ENCODE assay signal across 8 cellular contexts in genomic region chr19:18251587-18252369, GRCh38. TPM values are rescaled to one million over a fixed set of nuclear protein-coding genes. Genes with fewer than 3 reads are reported as not detected.
DNase-seq lines count a peak whose midpoint lies in the region; ATAC-seq and TF ChIP-seq lines count a peak whose summit lies in the region.

No MANE protein-coding gene starts in this region.

- H3K9ac ChIP-seq in mesendoderm (ENCODE audit: low read length): no peak overlapping the region

- ATAC-seq in GM18870 (IDR thresholded peaks at IDR 0.05; ENCODE audit: unreplicated experiment): no peak

- no peak overlapping the region for H4K8ac ChIP-seq in mesendoderm (ENCODE audit: low read depth, low read length)

- H3K56ac ChIP-seq in mesendoderm (ENCODE audit: low read length): no peak overlapping the region

- no peak overlapping the region for H3K18ac ChIP-seq in mesendoderm (ENCODE audit: low read length)

- no peak overlapping the region for H2BK15ac ChIP-seq in mesendoderm (replicated peaks; ENCODE audit: low read depth)

- H3K27ac ChIP-seq in mesendoderm (ENCODE audit: low read depth, low read length): no peak overlapping the region

- H2BK5ac ChIP-seq in mesendoderm (ENCODE audit: low read length): no peak overlapping the region

- no peak overlapping the region for H3K23ac ChIP-seq in mesendoderm (ENCODE audit: low read length)

- H3K36me3 ChIP-seq in H7 (replicated peaks; ENCODE audit: control insufficient read depth, insufficient read depth, low read length): no peaks in the 10 kb centered on the region
- H3K36me3 ChIP-seq in mesendoderm (ENCODE audit: control insufficient read depth, insufficient read depth, low read length): no peaks in the 10 kb centered on the region

- H3K4me1 ChIP-seq in mesendoderm (ENCODE audit: control insufficient read depth, low read depth, low read length): no peaks in the 10 kb centered on the region

- H2BK120ac ChIP-seq in mesendoderm (ENCODE audit: low read depth, low read length): no peak overlapping the region

- H3K79me2 ChIP-seq in mesendoderm (ENCODE audit: control insufficient read depth, insufficient read depth, low read length): no peaks in the 10 kb centered on the region

- H3K4me2 ChIP-seq in mesendoderm (ENCODE audit: low read length): no peak overlapping the region

- H3K79me1 ChIP-seq in mesendoderm (ENCODE audit: low read length): no peaks in the 10 kb centered on the region

- no peak overlapping the region for H3K4me3 ChIP-seq in AG10803 (ENCODE audit: low read length)
- no peak overlapping the region for H3K4me3 ChIP-seq in H7 (ENCODE audit: insufficient read depth, low read depth, low read length)
- H3K4me3 ChIP-seq in mesendoderm (ENCODE audit: low read length): no peak overlapping the region

- no peak overlapping the region for H2AK5ac ChIP-seq in mesendoderm (ENCODE audit: low read length)

- TF ChIP-seq CTCF in AG10803 (conservative IDR thresholded peaks at IDR 0.05; ENCODE audit: low read length): peak; percentile 94

- H4K5ac ChIP-seq in mesendoderm (ENCODE audit: low read length): no peak overlapping the region

- H3K27me3 ChIP-seq in H7 (ENCODE audit: control insufficient read depth, insufficient read depth, low read length) (peaks cover 5% of the 10 kb centered on the region), mesendoderm (ENCODE audit: insufficient read depth, low read length, poor library complexity) (no peaks in the 10 kb centered on the region)

- DNase-seq in AG10803 (ENCODE audit: low read depth) (peak; percentile 52), H7 (peak; percentile 94), NCI-H748 (lab: John Stamatoyannopoulos, UW; ENCODE audit: unreplicated experiment) (peak; percentile 53), mesendoderm (peak; percentile 81)
- DNase-seq in activated CD4-positive, alpha-beta T cell treated with anti-CD3 and anti-CD28 coated beads, Interleukin-2, amount 50 U/mL, for 48 hours: peak; percentile 88 to 90
- DNase-seq in effector CD8-positive, alpha-beta T cell (lab: John Stamatoyannopoulos, UW): peak; percentile 63
- DNase-seq in stimulated activated CD8-positive, alpha-beta memory T cell treated with anti-CD3 and anti-CD28 coated beads, Interleukin-2, amount 100 ng/mL, for 48 hours (ENCODE audit: low read depth in 2 of 2): peak; percentile 54 to 74

- no CpG with 5 or more reads among the region's 23 CpGs for WGBS in mesendoderm (ENCODE audit: extremely low coverage, insufficient coverage, low lambda C conversion rate)

- H3K4ac ChIP-seq in mesendoderm (ENCODE audit: low read depth, low read length): no peak overlapping the region

RNA-seq across cellular contexts. Expression of gene IQCN, which starts 22.5 kb away (rescaled TPM):
- total RNA-seq in H7 (2014; rRNA removed; shearing (Covaris generic)): 0.55 and 0.76 TPM in 2 replicates
- polyA plus RNA-seq in mesendoderm (2013, experiment 1 of 2): 0.06 TPM
- polyA plus RNA-seq in mesendoderm (2013, experiment 2 of 2): 0.07 TPM

RNA-seq across cellular contexts. Expression of gene PDE4C, which starts 25.5 kb away (rescaled TPM):
- total RNA-seq in H7 (2014; rRNA removed; shearing (Covaris generic)): 0.52 and 1.4 TPM in 2 replicates
- 0.14 TPM for polyA plus RNA-seq in mesendoderm (2013, experiment 1 of 2)
- 0.03 TPM for polyA plus RNA-seq in mesendoderm (2013, experiment 2 of 2)

RNA-seq across cellular contexts. Expression of gene JUND, which starts 29.6 kb away (rescaled TPM):
- 173 and 181 TPM in 2 replicates for total RNA-seq in H7 (2014; rRNA removed; shearing (Covaris generic))
- 70.9 TPM for polyA plus RNA-seq in mesendoderm (2013, experiment 1 of 2)
- 72.9 TPM for polyA plus RNA-seq in mesendoderm (2013, experiment 2 of 2)

RNA-seq across cellular contexts. Expression of gene RAB3A, which starts 47.9 kb away (rescaled TPM):
- 6.1 and 8.6 TPM in 2 replicates for total RNA-seq in H7 (2014; rRNA removed; shearing (Covaris generic))
- 1.9 TPM for polyA plus RNA-seq in mesendoderm (2013, experiment 1 of 2)
- polyA plus RNA-seq in mesendoderm (2013, experiment 2 of 2): 1.9 TPM

RNA-seq across cellular contexts. Expression of gene MPV17L2, which starts 58.8 kb away (rescaled TPM):
- 29.2 and 45.0 TPM in 2 replicates for total RNA-seq in H7 (2014; rRNA removed; shearing (Covaris generic))
- 36.6 TPM for polyA plus RNA-seq in mesendoderm (2013, experiment 1 of 2)
- 35.4 TPM for polyA plus RNA-seq in mesendoderm (2013, experiment 2 of 2)
